10 cellular contexts compared by ENCODE assay signal in genomic region chr16:57537596-57538234, GRCh38. TPM values are rescaled to one million over a fixed set of nuclear protein-coding genes. Genes with fewer than 3 reads are reported as not detected.
DNase-seq lines count a peak whose midpoint lies in the region; ATAC-seq and TF ChIP-seq lines count a peak whose summit lies in the region.
"Had no signal": no experiment of that assay in that cellular context is flagged by ENCODE, and none has a peak within 500 bp of the region (broad histone marks: within the 10 kb centered on the region; RNA-seq: fewer than 3 reads in every experiment).

No MANE protein-coding gene starts in this region.

- CTCF ChIA-PET in WTC11 (lab: Charles Lee) = interaction anchor here (0.7 to 2.5 kb wide), 9 partner anchors 10 to 130 kb away, joined by 3 to 13 read pairs (median 6); partner anchors contain the start of genes DOK4 and POLR2C

- ATAC-seq in GM23338 = no peak
- ATAC-seq in WTC11 = no peak
- ATAC-seq in HG02852 (IDR thresholded peaks at IDR 0.05; ENCODE audit: unreplicated experiment) = no peak
- ATAC-seq in HG02870 (IDR thresholded peaks at IDR 0.05; ENCODE audit: unreplicated experiment) = no peak

- TF ChIP-seq CTCF in GM23338 (conservative IDR thresholded peaks at IDR 0.05; ENCODE audit: low read depth in 2 of 2) = no peak
- no peak for TF ChIP-seq CTCF in WTC11 (IDR thresholded peaks at IDR 0.05)

- H3K9ac ChIP-seq in BLaER1 treated with 17β-estradiol and CSF1 and Interleukin-3, amounts not matched to agents 10 nM and 100 nM = peak overlapping the region in 9 of 11 experiments; percentile 84 to 94 (median 89); a peak in 13 of 22 replicates

- H3K4me1 Mint-ChIP-seq in GM23338 (peaks cover 38% of the 10 kb centered on the region), WTC11 (peaks cover 41% of the 10 kb centered on the region)

- H3K27ac ChIP-seq in BLaER1 treated with 17β-estradiol and CSF1 and Interleukin-3, amounts not matched to agents 10 nM and 100 nM = peak overlapping the region in 10 of 11 experiments; percentile 35 to 96 (median 93); a peak in 18 of 22 replicates
- no peak overlapping the region; the same call in 1 of the 2 replicates for H3K27ac ChIP-seq in GM23338 (ENCODE audit: low read depth)

- H2AFZ ChIP-seq in GM23338 = no peak overlapping the region

- H3K9me3 Mint-ChIP-seq in GM23338 (no peaks in the 10 kb centered on the region), WTC11 (no peaks in the 10 kb centered on the region)

- no peaks in the 10 kb centered on the region for H3K9me3 ChIP-seq in BLaER1 treated with 17β-estradiol and CSF1 and Interleukin-3, amounts not matched to agents 10 nM and 100 nM (replicated peaks in 1 of 11)

- H3F3A ChIP-seq in GM23338 (replicated peaks; ENCODE audit: low read depth) = 0 out of 2 replicates have a peak, but pooled peaks cover 5% of the 10 kb centered on the region

- no peaks in the 10 kb centered on the region for H3K9me2 ChIP-seq in GM23338 (ENCODE audit: insufficient read depth)

- peak overlapping the region; percentile 87 to 100 (median 98) for H3K4me2 ChIP-seq in BLaER1 treated with 17β-estradiol and CSF1 and Interleukin-3, amounts not matched to agents 10 nM and 100 nM
- H3K4me2 ChIP-seq in GM23338 = peak overlapping the region; percentile 92

- H3K4me1 ChIP-seq in BLaER1 treated with 17β-estradiol and CSF1 and Interleukin-3, amounts not matched to agents 10 nM and 100 nM = peaks cover 78 to 96% (median 93%) of the 10 kb centered on the region in 10 experiments
- H3K4me1 ChIP-seq in GM23338 (ENCODE audit: insufficient read depth) = peaks cover 14% of the 10 kb centered on the region

- H3K27ac Mint-ChIP-seq in GM23338 = no peak overlapping the region; the same call in 1 of the 2 replicates
- H3K27ac Mint-ChIP-seq in WTC11 = 0 out of 2 replicates have a peak overlapping the region, but pooled peaks have one; percentile 15

- DNase-seq in GM23338 (ENCODE audit: low spot score) (no peak), WTC11 (ENCODE audit: low spot score) (no peak), medulla oblongata (ENCODE audit: extremely low spot score) (peak; percentile 55), islet precursor cell (no peak), NCI-H2171 treated with DMSO at 0.1 percent for 48 hours (lab: John Stamatoyannopoulos, UW) (no peak)
- DNase-seq: NCI-H1694 had no signal

- H3K4me3 ChIP-seq in BLaER1 treated with 17β-estradiol and CSF1 and Interleukin-3, amounts not matched to agents 10 nM and 100 nM = peak overlapping the region in 5 of 10 experiments; percentile 64 to 81 (median 72); a peak in 7 of 20 replicates
- peak overlapping the region; percentile 69 for H3K4me3 ChIP-seq in GM23338

- POLR2A ChIA-PET in WTC11 (lab: Charles Lee) = interaction anchor here (2.5 kb wide), 1 partner anchor 10 kb away, joined by 11 read pairs; no protein-coding TSS in a partner anchor

- H3K27me3 ChIP-seq in BLaER1 treated with 17β-estradiol and CSF1 and Interleukin-3, amounts not matched to agents 10 nM and 100 nM = peaks cover 0 to 39% (median 0%) of the 10 kb centered on the region in 11 experiments; a peak in 5 of 22 replicates
- peaks cover 22% of the 10 kb centered on the region; the same call in 1 of the 2 replicates for H3K27me3 ChIP-seq in GM23338 (ENCODE audit: insufficient read depth)

- H3K36me3 ChIP-seq in BLaER1 treated with 17β-estradiol and CSF1 and Interleukin-3, amounts not matched to agents 10 nM and 100 nM = no peaks in the 10 kb centered on the region
- no peaks in the 10 kb centered on the region for H3K36me3 ChIP-seq in GM23338 (ENCODE audit: insufficient read depth)

- H4K20me1 ChIP-seq in BLaER1 treated with 17β-estradiol and CSF1 and Interleukin-3, amounts not matched to agents 10 nM and 100 nM = peaks cover 0 to 29% (median 0%) of the 10 kb centered on the region in 11 experiments; a peak in 4 of 22 replicates
- no peaks in the 10 kb centered on the region for H4K20me1 ChIP-seq in GM23338 (replicated peaks; ENCODE audit: insufficient read depth)

- peaks cover 9% of the 10 kb centered on the region; the same call in 2 of the 3 replicates for H3K36me3 Mint-ChIP-seq in GM23338 (ENCODE audit: low read depth)
- no peaks in the 10 kb centered on the region for H3K36me3 Mint-ChIP-seq in WTC11

- 0 out of 2 replicates have a peak, but pooled peaks cover 5% of the 10 kb centered on the region for H3K79me2 ChIP-seq in GM23338 (replicated peaks; ENCODE audit: insufficient read depth)

- H3K27me3 Mint-ChIP-seq in GM23338 (ENCODE audit: insufficient read depth, low read depth, poor library complexity) = peaks cover 43% of the 10 kb centered on the region
- peaks cover 40% of the 10 kb centered on the region for H3K27me3 Mint-ChIP-seq in WTC11 (ENCODE audit: low read depth)

- H3K4me3 Mint-ChIP-seq in GM23338 (peak overlapping the region; percentile 79), WTC11 (peak overlapping the region; percentile 78)

TF ChIP-seq in GM23338, 12 proteins besides CTCF, POLR2A, EP300 and RAD21 (continues in another document):
- TF ChIP-seq, protein P1, sequence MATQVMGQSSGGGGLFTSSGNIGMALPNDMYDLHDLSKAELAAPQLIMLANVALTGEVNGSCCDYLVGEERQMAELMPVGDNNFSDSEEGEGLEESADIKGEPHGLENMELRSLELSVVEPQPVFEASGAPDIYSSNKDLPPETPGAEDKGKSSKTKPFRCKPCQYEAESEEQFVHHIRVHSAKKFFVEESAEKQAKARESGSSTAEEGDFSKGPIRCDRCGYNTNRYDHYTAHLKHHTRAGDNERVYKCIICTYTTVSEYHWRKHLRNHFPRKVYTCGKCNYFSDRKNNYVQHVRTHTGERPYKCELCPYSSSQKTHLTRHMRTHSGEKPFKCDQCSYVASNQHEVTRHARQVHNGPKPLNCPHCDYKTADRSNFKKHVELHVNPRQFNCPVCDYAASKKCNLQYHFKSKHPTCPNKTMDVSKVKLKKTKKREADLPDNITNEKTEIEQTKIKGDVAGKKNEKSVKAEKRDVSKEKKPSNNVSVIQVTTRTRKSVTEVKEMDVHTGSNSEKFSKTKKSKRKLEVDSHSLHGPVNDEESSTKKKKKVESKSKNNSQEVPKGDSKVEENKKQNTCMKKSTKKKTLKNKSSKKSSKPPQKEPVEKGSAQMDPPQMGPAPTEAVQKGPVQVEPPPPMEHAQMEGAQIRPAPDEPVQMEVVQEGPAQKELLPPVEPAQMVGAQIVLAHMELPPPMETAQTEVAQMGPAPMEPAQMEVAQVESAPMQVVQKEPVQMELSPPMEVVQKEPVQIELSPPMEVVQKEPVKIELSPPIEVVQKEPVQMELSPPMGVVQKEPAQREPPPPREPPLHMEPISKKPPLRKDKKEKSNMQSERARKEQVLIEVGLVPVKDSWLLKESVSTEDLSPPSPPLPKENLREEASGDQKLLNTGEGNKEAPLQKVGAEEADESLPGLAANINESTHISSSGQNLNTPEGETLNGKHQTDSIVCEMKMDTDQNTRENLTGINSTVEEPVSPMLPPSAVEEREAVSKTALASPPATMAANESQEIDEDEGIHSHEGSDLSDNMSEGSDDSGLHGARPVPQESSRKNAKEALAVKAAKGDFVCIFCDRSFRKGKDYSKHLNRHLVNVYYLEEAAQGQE (IDR thresholded peaks at IDR 0.05; ENCODE audit: unreplicated experiment) = no peak
- no peak for TF ChIP-seq POLR2AphosphoS5 (IDR thresholded peaks at IDR 0.05; ENCODE audit: low read depth)

TF ChIP-seq in WTC11, 78 proteins besides CTCF, POLR2A, EP300 and RAD21:
- TF ChIP-seq ZNF416 (CRISPR knock-in tag; IDR thresholded peaks at IDR 0.05) (no peak), ATF2 (CRISPR knock-in tag; IDR thresholded peaks at IDR 0.05; ENCODE audit: borderline replicate concordance, low read depth) (no peak)
TF ChIP-seq in WTC11: peak in this region for 0.

RNA-seq across cellular contexts. Expression of gene CCDC102A, which starts 1.3 kb away (rescaled TPM):
- 4.7 and 5.2 TPM in 2 replicates for total RNA-seq in GM23338 (2014; rRNA removed; shearing (Covaris generic))
- polyA plus RNA-seq in GM23338 (2016; fragmentation: Nextera tagmentation; extraction: Ambion mirVana) = 2.0 and 3.2 TPM in 2 replicates
- 5.2 to 7.1 TPM (median 6.8 TPM) in 3 replicates for total RNA-seq in WTC11 (2021)

RNA-seq across cellular contexts. Expression of gene ADGRG5, which starts 4.7 kb away (rescaled TPM):
- total RNA-seq in GM23338 (2014; rRNA removed; shearing (Covaris generic)) = 5.5 and 11.1 TPM in 2 replicates
- polyA plus RNA-seq in GM23338 (2016; fragmentation: Nextera tagmentation; extraction: Ambion mirVana) = 2.2 and 2.6 TPM in 2 replicates
- total RNA-seq in WTC11 (2021) = 9.1 to 9.9 TPM (median 9.5 TPM) in 3 replicates
- total RNA-seq: chondrocyte had no signal

RNA-seq across cellular contexts. Expression of gene DOK4, which starts 51.4 kb away (rescaled TPM):
- 26.6 and 29.1 TPM in 2 replicates for total RNA-seq in GM23338 (2014; rRNA removed; shearing (Covaris generic))
- polyA plus RNA-seq in GM23338 (2016; fragmentation: Nextera tagmentation; extraction: Ambion mirVana) = 11.4 and 12.9 TPM in 2 replicates
- 21.8 to 25.0 TPM (median 21.9 TPM) in 3 replicates for total RNA-seq in WTC11 (2021)
